ENCODE assay signal across 9 cellular contexts in the genomic region with DNA sequence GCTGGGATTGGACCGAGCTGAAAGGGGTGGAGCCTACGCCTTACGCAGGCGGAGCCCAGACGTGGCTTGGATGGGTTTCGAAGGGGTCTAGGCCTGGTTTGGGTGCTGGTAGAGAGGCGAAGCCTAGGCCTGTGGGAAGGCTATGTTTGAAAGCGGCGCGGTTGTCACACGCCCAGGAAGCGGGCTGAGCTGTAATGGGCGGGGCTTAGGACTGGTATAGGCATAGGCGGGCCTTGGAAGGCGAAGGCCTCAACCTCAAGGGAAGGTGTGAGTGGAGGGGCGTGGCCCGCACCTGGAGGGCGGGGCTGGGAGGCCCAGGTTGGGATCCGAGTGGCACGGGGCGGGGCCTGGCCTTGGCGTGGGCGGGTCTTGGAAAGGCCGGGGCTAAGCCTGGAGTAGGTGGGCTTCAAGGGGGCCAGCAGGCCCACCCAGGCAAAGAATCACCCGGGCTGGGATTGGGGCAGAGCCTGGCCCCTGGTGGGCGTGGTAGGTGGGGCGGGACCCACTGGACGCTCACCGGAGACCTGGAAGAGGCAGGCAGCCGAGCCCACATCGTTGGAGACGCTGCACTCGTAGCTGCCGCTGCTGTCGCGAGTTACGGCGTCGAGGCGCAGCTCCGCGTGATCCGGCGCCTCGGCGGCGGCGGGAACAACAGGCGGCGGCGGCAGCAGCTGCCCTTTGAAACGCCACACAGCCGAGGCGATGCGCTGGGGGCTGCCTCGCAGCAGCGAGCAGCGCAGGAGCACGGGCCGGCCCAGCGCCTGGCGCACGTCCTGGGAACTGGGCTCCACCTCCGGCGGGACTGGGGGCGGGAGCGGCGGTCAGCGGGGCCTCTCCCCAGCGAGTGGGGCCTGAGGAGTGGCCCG. TPM values are rescaled to one million over a fixed set of nuclear protein-coding genes. Genes with fewer than 3 reads are reported as not detected.
A peak's percentile ranks its signal among the peaks of the same experiment; 100 is the strongest.
DNase-seq lines count a peak whose midpoint lies in the region; ATAC-seq and TF ChIP-seq lines count a peak whose summit lies in the region.
"Had no signal": no experiment of that assay in that cellular context is flagged by ENCODE, and none has a peak within 500 bp of the region (broad histone marks: within the 10 kb centered on the region; RNA-seq: fewer than 3 reads in every experiment).

No MANE protein-coding gene starts in this region.

- H3K36me3 Mint-ChIP-seq in osteocyte (ENCODE audit: unreplicated experiment), result peaks cover 10% of the 10 kb centered on the region

- H3K9me3 Mint-ChIP-seq in osteocyte (ENCODE audit: unreplicated experiment), result no peaks in the 10 kb centered on the region

- no peaks in the 10 kb centered on the region for H3K36me3 ChIP-seq in tibial artery

- H3K27ac Mint-ChIP-seq in osteocyte (ENCODE audit: unreplicated experiment), result no peak overlapping the region

- H3K4me1 ChIP-seq in tibial artery, result peaks cover 0 to 13% (median 9%) of the 10 kb centered on the region in 4 donors

- peak; percentile 74 for DNase-seq in activated effector memory CD4-positive, alpha-beta T cell treated with anti-CD3 and anti-CD28 coated beads, Interleukin-2, amount 50 U/mL, for 16 hours
- DNase-seq in activated effector memory CD4-positive, alpha-beta T cell treated with Interleukin-2 at 50 U/mL for 16 hours, result no peak
- DNase-seq in astrocyte of the hippocampus (ENCODE audit: low read depth, low spot score) (peak; percentile 50), left lobe of liver (ENCODE audit: low spot score) (no peak), tibial artery (no peak), osteocyte (ENCODE audit: extremely low spot score, unreplicated experiment) (no peak), DMS153 treated with DMSO at 0.1 percent for 48 hours (lab: John Stamatoyannopoulos, UW; ENCODE audit: unreplicated experiment) (no peak)

- intact Hi-C loops in tibial artery (cut with DNase I; ENCODE audit: low total_unique reads), result no loop called here

- H3K4me3 Mint-ChIP-seq in osteocyte (ENCODE audit: unreplicated experiment), result no peak overlapping the region

- TF ChIP-seq CTCF in tibial artery (IDR thresholded peaks at IDR 0.05) (no peak), osteocyte (IDR thresholded peaks at IDR 0.05) (no peak)

- no peaks in the 10 kb centered on the region for H3K27me3 Mint-ChIP-seq in osteocyte (ENCODE audit: unreplicated experiment)

- peaks cover 0 to 5% of the 10 kb centered on the region in 2 donors for H3K27me3 ChIP-seq in tibial artery

- peak overlapping the region; percentile 0 to 21 for H3K4me3 ChIP-seq in tibial artery

- H3K4me1 Mint-ChIP-seq in osteocyte (ENCODE audit: unreplicated experiment), result peaks cover 2% of the 10 kb centered on the region

- no peak overlapping the region for H3K27ac ChIP-seq in tibial artery
- H3K27ac ChIP-seq: C4-2B had no signal

- no peaks in the 10 kb centered on the region for H3K9me3 ChIP-seq in tibial artery

- ATAC-seq in left lobe of liver (peak; percentile 40), GM18520 (IDR thresholded peaks at IDR 0.05; ENCODE audit: unreplicated experiment) (no peak)

RNA-seq across cellular contexts. Expression of gene MDGA1, which starts 49.0 kb away (rescaled TPM):
- 0.40 TPM for total RNA-seq in left lobe of liver
- 25.6 and 27.1 TPM in 2 replicates for total RNA-seq in osteocyte

Comparison
In these comparisons a context has a peak if more than half of its experiments do, and no peak if none do; other contexts are left out.
1. DNase-seq: peak in activated effector memory CD4-positive, alpha-beta T cell treated with anti-CD3 and anti-CD28 coated beads, Interleukin-2, amount 50 U/mL, for 16 hours (single experiment) and astrocyte of the hippocampus (single experiment); none in activated effector memory CD4-positive, alpha-beta T cell treated with Interleukin-2 at 50 U/mL for 16 hours (single experiment), left lobe of liver (single experiment), tibial artery (0 of 2), osteocyte (single experiment) and DMS153 treated with DMSO at 0.1 percent for 48 hours (single experiment).
2. RNA of gene MDGA1, which starts 49.0 kb away (total RNA-seq): 25.6 to 27.1 TPM in osteocyte; 0.40 TPM in left lobe of liver (single experiment); every median in the first group is over 10 times any median in the second.